Comparison of ENCODE assay signal across 8 cellular contexts in genomic region chr4:121696641-121697461, GRCh38. TPM values are rescaled to one million over a fixed set of nuclear protein-coding genes. Genes with fewer than 3 reads are reported as not detected.
DNase-seq lines count a peak whose midpoint lies in the region; ATAC-seq and TF ChIP-seq lines count a peak whose summit lies in the region.

ANXA5 (minus strand) TSS chr4:121696980; CDS start chr4:121696589, 391 bp downstream.

- no peaks in the 10 kb centered on the region for H3K36me3 ChIP-seq in KMS-11 (ENCODE audit: insufficient read depth)
- H3K36me3 ChIP-seq in ovary, result no peaks in the 10 kb centered on the region
- H3K36me3 ChIP-seq in tibial artery, result no peaks in the 10 kb centered on the region

- H3K9me3 ChIP-seq in ovary (no peaks in the 10 kb centered on the region), tibial artery (no peaks in the 10 kb centered on the region)

- H3K79me2 ChIP-seq in KMS-11 (ENCODE audit: insufficient read depth, low read depth), result peaks cover 34% of the 10 kb centered on the region

- peak within 1 kb of the TSS; percentile 94 for H2AFZ ChIP-seq in KMS-11 (ENCODE audit: low read depth)

- ATAC-seq in GM21723 (IDR thresholded peaks at IDR 0.05; ENCODE audit: unreplicated experiment), result peak; percentile 93
- ATAC-seq in SK-N-SH treated with all-trans-retinoic acid at 6 μM for 48 hours, result peak; percentile 94

- H4K20me1 ChIP-seq in KMS-11 (ENCODE audit: insufficient read depth), result no peaks in the 10 kb centered on the region

- peak; percentile 71 for TF ChIP-seq POLR2A in ovary (IDR thresholded peaks at IDR 0.05)

- H3K36me3 Mint-ChIP-seq in activated naive CD8-positive, alpha-beta T cell, result no peaks in the 10 kb centered on the region
- H3K36me3 Mint-ChIP-seq in glutamatergic neuron (ENCODE audit: unreplicated experiment), result no peaks in the 10 kb centered on the region

- H3K27me3 Mint-ChIP-seq in activated naive CD8-positive, alpha-beta T cell, result peaks cover 2% of the 10 kb centered on the region
- peaks cover 14% of the 10 kb centered on the region for H3K27me3 Mint-ChIP-seq in glutamatergic neuron (ENCODE audit: unreplicated experiment)

- 0 to 1% (median 0%) methylated on average over 46 to 90 of the region's 90 CpGs for WGBS in ovary, 3 donors

- no peaks in the 10 kb centered on the region for H3K9me3 Mint-ChIP-seq in activated naive CD8-positive, alpha-beta T cell (ENCODE audit: low read depth)
- peaks cover 23% of the 10 kb centered on the region for H3K9me3 Mint-ChIP-seq in glutamatergic neuron (ENCODE audit: unreplicated experiment)

- in situ Hi-C loops in G401 (cut with HindIII; ENCODE audit: low sequenced_read_pairs), result no loop called here

- DNase-seq in G401 (ENCODE audit: low spot score), result peak; percentile 47
- DNase-seq in glutamatergic neuron, result peak; percentile 87
- peak; percentile 88 to 94 (median 90) for DNase-seq in ovary
- DNase-seq in tibial artery, result peak; percentile 82 to 95

- peak within 1 kb of the TSS; percentile 98 for H3K4me3 Mint-ChIP-seq in activated naive CD8-positive, alpha-beta T cell
- peak within 1 kb of the TSS; percentile 100 for H3K4me3 Mint-ChIP-seq in glutamatergic neuron (ENCODE audit: unreplicated experiment)

- H3K4me2 ChIP-seq in KMS-11, result peak within 1 kb of the TSS; percentile 91

- intact Hi-C loops in ovary (cut with DNase I), result loop anchor here in 1 of 4 donors (5.0 kb wide), 1 partner anchor 175 kb away; the partner anchor contains the start of gene BBS7
- intact Hi-C loops in tibial artery (cut with DNase I; ENCODE audit: low total_unique reads), result no loop called here

- H3K4me3 ChIP-seq in KMS-11 (IDR thresholded peaks at IDR 0.05; ENCODE audit: insufficient read depth, low read depth, low read length), result peak within 1 kb of the TSS; percentile 67
- H3K4me3 ChIP-seq in ovary, result peak within 1 kb of the TSS; percentile 78
- H3K4me3 ChIP-seq in tibial artery, result peak within 1 kb of the TSS; percentile 70 to 98

- peaks cover 38% of the 10 kb centered on the region for H3K4me1 Mint-ChIP-seq in activated naive CD8-positive, alpha-beta T cell (ENCODE audit: low read depth)
- peaks cover 59% of the 10 kb centered on the region for H3K4me1 Mint-ChIP-seq in glutamatergic neuron (ENCODE audit: low read depth, unreplicated experiment)

- no peaks in the 10 kb centered on the region for H3K27me3 ChIP-seq in KMS-11 (ENCODE audit: insufficient read depth, low read depth)
- no peaks in the 10 kb centered on the region for H3K27me3 ChIP-seq in ovary
- no peaks in the 10 kb centered on the region for H3K27me3 ChIP-seq in tibial artery

- H3K4me1 ChIP-seq in KMS-11 (ENCODE audit: low read depth, poor library complexity, severe bottlenecking), result peaks cover 24% of the 10 kb centered on the region
- H3K4me1 ChIP-seq in ovary (ENCODE audit: insufficient read depth), result peaks cover 9% of the 10 kb centered on the region
- peaks cover 0 to 48% (median 15%) of the 10 kb centered on the region in 4 donors for H3K4me1 ChIP-seq in tibial artery

- no peak for TF ChIP-seq EP300 in ovary (IDR thresholded peaks at IDR 0.05)

- peak within 1 kb of the TSS; percentile 80 for H3K9ac ChIP-seq in KMS-11

- H3K27ac ChIP-seq in KMS-11 (peak within 1 kb of the TSS; percentile 78), ovary (peak within 1 kb of the TSS; percentile 92 to 96), tibial artery (peak within 1 kb of the TSS; percentile 95 to 100)

- TF ChIP-seq CTCF in KMS-11 (conservative IDR thresholded peaks at IDR 0.05; ENCODE audit: low read depth, low read length) (0 out of 2 replicates have a peak, but pooled peaks have one; percentile 9), glutamatergic neuron (IDR thresholded peaks at IDR 0.05; ENCODE audit: partially characterized antibody, unreplicated experiment) (no peak), ovary (IDR thresholded peaks at IDR 0.05) (peak in 2 of 3 donors; percentile 46 to 49), tibial artery (IDR thresholded peaks at IDR 0.05) (peak in 1 of 2 experiments; percentile 14)

- peak within 1 kb of the TSS; percentile 95 for H3K27ac Mint-ChIP-seq in activated naive CD8-positive, alpha-beta T cell
- peak within 1 kb of the TSS; percentile 98 for H3K27ac Mint-ChIP-seq in glutamatergic neuron (ENCODE audit: unreplicated experiment)

TF ChIP-seq in SK-N-SH treated with all-trans-retinoic acid at 6 μM for 48 hours, 23 proteins besides CTCF, POLR2A, EP300 and RAD21:
- TF ChIP-seq TCF4 (CRISPR knock-in tag; IDR thresholded peaks at IDR 0.05; ENCODE audit: borderline replicate concordance) (no peak), TSHZ2 (CRISPR knock-in tag; IDR thresholded peaks at IDR 0.05) (0 out of 2 replicates have a peak, but pooled peaks have one; percentile 16), SNAI2 (CRISPR knock-in tag; IDR thresholded peaks at IDR 0.05) (no peak)

RNA-seq across cellular contexts. Expression of gene ANXA5, which starts in this region (rescaled TPM):
- total RNA-seq in G401 (2014; rRNA removed; shearing (Covaris generic)), result 153 and 171 TPM in 2 replicates
- total RNA-seq in glutamatergic neuron (ENCODE audit: unreplicated experiment), result 250 TPM
- total RNA-seq in ovary, result 100 to 1,000 TPM; 130 to 296 (median 261) TPM
- polyA plus RNA-seq in ovary, result 100 to 1,000 TPM; 238 to 859 TPM

Comparison
In these comparisons a context has a peak if more than half of its experiments do, and no peak if none do; other contexts are left out.
1. Peak in every context shown above with its lines: DNase-seq, ATAC-seq, H3K4me3 ChIP-seq and H3K27ac ChIP-seq.